ENCODE assay signal across 23 cellular contexts in the genomic region with DNA sequence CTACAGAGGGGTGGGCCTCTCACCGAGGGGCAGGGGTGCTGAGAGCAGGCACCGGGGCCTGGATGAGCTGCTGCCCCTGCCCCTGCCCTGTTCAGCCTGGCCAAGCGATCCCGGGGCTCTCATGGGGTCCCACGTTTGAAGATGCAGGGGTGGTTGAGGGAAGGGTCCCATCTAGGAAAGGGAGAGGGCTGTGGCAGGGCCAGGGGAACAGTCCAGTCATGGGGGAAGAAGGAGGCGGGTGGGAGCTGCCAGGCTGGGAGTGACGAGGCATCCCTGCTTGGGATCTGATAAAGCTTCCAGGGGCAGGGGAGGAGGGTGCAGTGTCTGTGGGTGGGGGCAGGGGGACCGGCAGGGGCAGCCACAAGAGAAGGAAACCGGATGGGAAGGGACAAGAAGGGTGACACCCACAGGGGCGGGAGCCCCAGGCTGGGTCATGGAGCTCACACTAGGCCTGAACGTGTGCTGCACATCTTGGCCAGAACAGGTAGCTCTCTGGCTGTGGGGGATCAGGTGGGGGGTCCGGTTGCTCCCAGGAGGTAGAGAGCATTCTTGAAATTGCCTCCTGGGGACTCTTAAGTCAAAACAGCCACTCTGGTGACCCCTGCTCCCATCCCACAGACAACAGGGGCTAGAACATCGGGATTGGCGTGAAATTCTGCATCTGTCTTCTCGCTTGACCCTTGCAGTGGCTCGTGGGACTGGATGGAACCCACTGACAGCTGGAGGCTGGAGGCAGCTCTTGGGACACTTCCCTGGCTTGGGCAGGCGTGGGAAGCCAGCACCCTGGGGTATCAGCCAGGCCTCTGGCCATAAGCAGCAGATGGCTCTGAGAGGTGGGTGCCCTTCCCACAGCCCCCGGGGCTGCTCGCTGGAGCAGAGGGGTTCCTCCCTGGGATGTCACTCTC. TPM values are rescaled to one million over a fixed set of nuclear protein-coding genes. Genes with fewer than 3 reads are reported as not detected.
"Had no signal": no experiment of that assay in that cellular context is flagged by ENCODE, and none has a peak within 500 bp of the region (broad histone marks: within the 10 kb centered on the region; RNA-seq: fewer than 3 reads in every experiment).

No MANE protein-coding gene starts in this region.

- DNase-seq: activated B cell treated with CpG ODN at 0.5 μM for 24 hours; activated CD4-positive, alpha-beta T cell treated with anti-CD3 and anti-CD28 coated beads for 48 hours; activated CD8-positive, alpha-beta memory T cell treated with anti-CD3 and anti-CD28 coated beads, Interleukin-2, amount 50 U/mL, for 4 hours; activated CD8-positive, alpha-beta T cell treated with anti-CD3 and anti-CD28 coated beads, Interleukin-2, amount 10 ng/mL, durations not matched to agents 7 days and 5 days; activated gamma-delta T cell treated with Interleukin-2 at 50 U/mL for 16 hours; activated T-cell treated with anti-CD3 and anti-CD28 coated beads, Interleukin-2, amount 50 U/mL, for 72 hours; cerebellar nuclear complex; effector memory CD8-positive, alpha-beta T cell; midbrain; naive B cell; ovary; sigmoid colon; T-cell; T1000; upper lobe of right lung had no signal

- H3K27ac ChIP-seq: gastroesophageal sphincter, hepatocyte, neural progenitor cell, ovary, sigmoid colon, thoracic aorta, upper lobe of right lung had no signal

- H3K9me3 ChIP-seq: gastroesophageal sphincter, ovary, sigmoid colon, thoracic aorta, upper lobe of right lung had no signal

- FAIRE-seq: keratinocyte had no signal

- H3K4me3 ChIP-seq: gastroesophageal sphincter, hepatocyte, neural progenitor cell, ovary, sigmoid colon, thoracic aorta, upper lobe of right lung had no signal

- H3K4me1 ChIP-seq: neural progenitor cell, upper lobe of right lung had no signal

- H2AFZ ChIP-seq: hepatocyte, neural progenitor cell had no signal

- ATAC-seq: activated CD8-positive, alpha-beta T cell treated with anti-CD3 and anti-CD28 coated beads, Interleukin-2, amount 10 ng/mL, durations not matched to agents 7 days and 5 days; activated T-cell treated with anti-CD3 and anti-CD28 coated beads, Interleukin-2, amount 50 U/mL, for 72 hours; effector memory CD8-positive, alpha-beta T cell; gastroesophageal sphincter; left lobe of liver; stimulated activated effector memory CD8-positive, alpha-beta T cell treated with anti-CD3 and anti-CD28 coated beads, Interleukin-12 subunit alpha, Interleukin-12 subunit beta, amount 100 ng/mL, for 72 hours; T-cell; upper lobe of right lung had no signal

- H3K9ac ChIP-seq: neural progenitor cell had no signal

- H3K79me2 ChIP-seq: hepatocyte had no signal

- H3K4me2 ChIP-seq: hepatocyte, neural progenitor cell had no signal

- H3K36me3 ChIP-seq: gastroesophageal sphincter, neural progenitor cell, ovary, sigmoid colon, thoracic aorta, upper lobe of right lung had no signal

- H3K27me3 ChIP-seq: hepatocyte, neural progenitor cell, ovary, sigmoid colon had no signal

RNA-seq across cellular contexts. Expression of a gene that starts 58.0 kb away (rescaled TPM):
- total RNA-seq: activated B cell treated with CpG ODN at 0.5 μM for 24 hours; activated CD8-positive, alpha-beta T cell treated with anti-CD3 and anti-CD28 coated beads, Interleukin-2, amount 10 ng/mL, durations not matched to agents 7 days and 5 days; activated T-cell treated with anti-CD3 and anti-CD28 coated beads, Interleukin-2, amount 50 U/mL, for 72 hours; lung microvascular endothelial cell; T-cell had no signal
- polyA plus RNA-seq: keratinocyte had no signal
